Comparison of ENCODE assay signal across 13 cellular contexts in the genomic region with DNA sequence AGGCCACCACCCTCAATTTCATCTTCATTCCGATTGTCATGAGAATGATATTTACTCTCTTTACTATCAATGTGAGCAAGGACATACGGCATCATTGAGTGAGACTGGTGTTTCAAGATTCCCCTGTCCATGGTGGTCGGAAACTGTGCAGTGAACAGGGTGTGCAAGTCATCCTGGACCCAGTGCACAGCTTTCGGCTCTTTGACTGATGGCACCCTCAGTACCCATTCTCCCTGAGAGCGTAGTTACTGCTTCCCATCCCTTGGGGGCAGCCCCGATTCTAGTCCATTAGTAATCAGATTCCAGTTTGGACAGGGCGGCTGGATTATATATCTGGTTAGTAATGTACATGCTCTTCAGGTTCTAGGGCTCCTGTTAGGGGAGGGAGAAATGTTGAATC.
DNase-seq lines count a peak whose midpoint lies in the region; ATAC-seq, FAIRE-seq and TF ChIP-seq lines count a peak whose summit lies in the region.
"Had no signal": no experiment of that assay in that cellular context is flagged by ENCODE, and none has a peak within 500 bp of the region (broad histone marks: within the 10 kb centered on the region; RNA-seq: fewer than 3 reads in every experiment).

No MANE protein-coding gene starts in this region.

- H3K4me1 ChIP-seq in A673 (ENCODE audit: insufficient read depth, low read length, poor library complexity, severe bottlenecking) (no peaks in the 10 kb centered on the region), DND-41 (ENCODE audit: insufficient read depth, low read length) (no peaks in the 10 kb centered on the region), K562 (replicated peaks in 1 of 2; ENCODE audit: control insufficient read depth in 2 of 2, insufficient read depth in 2 of 2, low read length in 2 of 2) (peaks cover 0 to 4% of the 10 kb centered on the region in 2 experiments; a peak in 1 of 5 replicates)

- H4K20me1 ChIP-seq in DND-41 (ENCODE audit: insufficient read depth, low read length) (no peaks in the 10 kb centered on the region), K562 (replicated peaks; ENCODE audit: control insufficient read depth, insufficient read depth, low read length) (no peaks in the 10 kb centered on the region)
- H4K20me1 ChIP-seq: BLaER1 treated with 17β-estradiol and CSF1 and Interleukin-3, amounts not matched to agents 10 nM and 100 nM had no signal

- H3K9me1 ChIP-seq in K562 (ENCODE audit: control insufficient read depth, insufficient read depth, low read length) = no peaks in the 10 kb centered on the region

- no peaks in the 10 kb centered on the region for H3K27me3 ChIP-seq in A673 (replicated peaks; ENCODE audit: insufficient read depth, low read depth, low read length, poor library complexity)
- no peaks in the 10 kb centered on the region for H3K27me3 ChIP-seq in DND-41 (ENCODE audit: insufficient read depth, low read length, poor library complexity)
- peaks cover 31 to 37% of the 10 kb centered on the region in 2 experiments for H3K27me3 ChIP-seq in K562 (ENCODE audit: control insufficient read depth in 2 of 2, insufficient read depth in 2 of 2, low read length in 2 of 2)
- H3K27me3 ChIP-seq: BLaER1 treated with 17β-estradiol and CSF1 and Interleukin-3, amounts not matched to agents 10 nM and 100 nM had no signal

- no peak overlapping the region for H3K9ac ChIP-seq in DND-41 (ENCODE audit: low read depth, low read length)
- no peak overlapping the region for H3K9ac ChIP-seq in K562 (ENCODE audit: insufficient read depth in 1 of 2, low read depth in 2 of 2, low read length in 2 of 2)
- H3K9ac ChIP-seq: BLaER1 treated with 17β-estradiol and CSF1 and Interleukin-3, amounts not matched to agents 10 nM and 100 nM had no signal

- no peak overlapping the region for H3K4me3 ChIP-seq in A673 (ENCODE audit: low read depth, low read length, poor library complexity, severe bottlenecking)
- H3K4me3 ChIP-seq in DND-41 (ENCODE audit: low read depth in 1 of 2, low read length in 2 of 2) = no peak overlapping the region
- no peak overlapping the region for H3K4me3 ChIP-seq in K562
- H3K4me3 ChIP-seq: BLaER1 treated with 17β-estradiol and CSF1 and Interleukin-3, amounts not matched to agents 10 nM and 100 nM; lung; skin epidermis had no signal

- no peak for FAIRE-seq in K562 (lab: Jason Lieb, UNC)

- H2AFZ ChIP-seq in DND-41 (ENCODE audit: low read depth, low read length) = no peak overlapping the region
- no peak overlapping the region for H2AFZ ChIP-seq in K562 (ENCODE audit: low read depth, low read length)

- no peak for TF ChIP-seq EP300 in K562 (IDR thresholded peaks at IDR 0.05; ENCODE audit: low read length)

- H3K4me2 ChIP-seq in DND-41 (ENCODE audit: insufficient read depth, low read length) = no peak overlapping the region
- no peak overlapping the region for H3K4me2 ChIP-seq in K562 (ENCODE audit: insufficient read depth, low read length)

- H3K36me3 ChIP-seq in A673 (ENCODE audit: insufficient read depth, low read length, poor library complexity, severe bottlenecking) (no peaks in the 10 kb centered on the region), DND-41 (ENCODE audit: insufficient read depth, low read length) (no peaks in the 10 kb centered on the region), K562 (ENCODE audit: control insufficient read depth, insufficient read depth, low read length) (no peaks in the 10 kb centered on the region)
- H3K36me3 ChIP-seq: BLaER1 treated with 17β-estradiol and CSF1 and Interleukin-3, amounts not matched to agents 10 nM and 100 nM had no signal

- 5% methylated on average over 7 of the region's 7 CpGs for WGBS in K562 (ENCODE audit: insufficient coverage, low coverage, missing lambda C conversion rate)

- peak; percentile 29 for DNase-seq in A673 (ENCODE audit: low spot score)
- DNase-seq in DND-41 = no peak
- peak; percentile 34 for DNase-seq in NAMALWA (ENCODE audit: low spot score)
- DNase-seq in K562 (ENCODE audit: extremely low read depth in 1 of 4, low spot score in 3 of 4) = no peak
- DNase-seq in C1 segment of cervical spinal cord (lab: John Stamatoyannopoulos, UW) = no peak
- no peak for DNase-seq in activated gamma-delta T cell (lab: John Stamatoyannopoulos, UW)
- DNase-seq: activated CD8-positive, alpha-beta memory T cell treated with anti-CD3 and anti-CD28 coated beads, Interleukin-2, amount 50 U/mL, for 48 hours; NCI-H2029 had no signal

- TF ChIP-seq RAD21 in K562 (CRISPR knock-in tag; conservative IDR thresholded peaks at IDR 0.05 in 1 of 2, IDR thresholded peaks at IDR 0.05 in 1 of 2) = peak in 1 of 2 experiments; percentile 45; a peak in 2 of 4 replicates

- ATAC-seq in DND-41 (ENCODE audit: insufficient read depth, low read depth) (no peak; the same call in 2 of the 3 replicates), K562 (peak; percentile 79), GM21717 (IDR thresholded peaks at IDR 0.05; ENCODE audit: unreplicated experiment) (no peak), HG03135 (IDR thresholded peaks at IDR 0.05; ENCODE audit: unreplicated experiment) (no peak)

- in situ Hi-C loops in K562 (cut with MboI) = no loop called here

- intact Hi-C loops in A673 (cut with micrococcal nuclease; ENCODE audit: unreplicated experiment) (no loop called here), K562 (cut with micrococcal nuclease) (no loop called here)

- TF ChIP-seq CTCF in A673 (conservative IDR thresholded peaks at IDR 0.05; ENCODE audit: low read depth, low read length) (0 out of 2 replicates have a peak, but pooled peaks have one; percentile 25), DND-41 (IDR thresholded peaks at IDR 0.05; ENCODE audit: borderline replicate concordance, extremely low read depth, low read length, poor library complexity, severe bottlenecking) (peak; percentile 17), K562 (IDR thresholded peaks at IDR 0.05 in 2 of 3, conservative IDR thresholded peaks at IDR 0.05 in 1 of 3; ENCODE audit: insufficient read depth in 2 of 3, low read depth in 1 of 3, low read length in 3 of 3) (0 out of 6 replicates have a peak, but pooled peaks of 2 of the 3 experiments have one; percentile 12 to 18)

- no peak for TF ChIP-seq POLR2A in K562 (conservative IDR thresholded peaks at IDR 0.05)

- CTCF ChIA-PET in A673 (lab: Charles Lee) (no interaction called here), K562 (lab: Yijun Ruan, JAX; ENCODE audit: low intra/inter-chr PET ratio) (no interaction called here)

- H3K79me2 ChIP-seq in DND-41 (ENCODE audit: insufficient read depth, low read length) (no peaks in the 10 kb centered on the region), K562 (ENCODE audit: control insufficient read depth, insufficient read depth, low read length) (no peaks in the 10 kb centered on the region)

- H3K9me3 ChIP-seq in A673 (ENCODE audit: low read depth, low read length, poor library complexity, severe bottlenecking) (no peaks in the 10 kb centered on the region), DND-41 (ENCODE audit: insufficient read depth, low read length, severe bottlenecking) (no peaks in the 10 kb centered on the region), K562 (replicated peaks; ENCODE audit: control insufficient read depth, insufficient read depth, low read depth, low read length) (no peaks in the 10 kb centered on the region)

- no peak overlapping the region for H3K27ac ChIP-seq in A673 (ENCODE audit: low read depth, low read length, poor library complexity, severe bottlenecking)
- no peak overlapping the region for H3K27ac ChIP-seq in DND-41 (ENCODE audit: low read length)
- H3K27ac ChIP-seq in K562 (ENCODE audit: extremely low read depth, low read depth, low read length) = no peak overlapping the region
- H3K27ac ChIP-seq: BLaER1 treated with 17β-estradiol and CSF1 and Interleukin-3, amounts not matched to agents 10 nM and 100 nM; skin epidermis had no signal

- POLR2A ChIA-PET in A673 (lab: Charles Lee; ENCODE audit: low non-redundant PET) = no interaction called here
- POLR2A ChIA-PET in K562 (lab: Yijun Ruan, JAX) = no interaction called here

- BruUV-seq in A673 (replicated peaks; lab: Mats Ljungman, UMichigan) (no TSS peak), K562 (replicated peaks; lab: Mats Ljungman, UMichigan) (no TSS peak)

TF ChIP-seq in K562, 482 proteins besides CTCF, POLR2A, EP300 and RAD21:
- TF ChIP-seq, protein P1, sequence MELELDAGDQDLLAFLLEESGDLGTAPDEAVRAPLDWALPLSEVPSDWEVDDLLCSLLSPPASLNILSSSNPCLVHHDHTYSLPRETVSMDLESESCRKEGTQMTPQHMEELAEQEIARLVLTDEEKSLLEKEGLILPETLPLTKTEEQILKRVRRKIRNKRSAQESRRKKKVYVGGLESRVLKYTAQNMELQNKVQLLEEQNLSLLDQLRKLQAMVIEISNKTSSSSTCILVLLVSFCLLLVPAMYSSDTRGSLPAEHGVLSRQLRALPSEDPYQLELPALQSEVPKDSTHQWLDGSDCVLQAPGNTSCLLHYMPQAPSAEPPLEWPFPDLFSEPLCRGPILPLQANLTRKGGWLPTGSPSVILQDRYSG (tag; conservative IDR thresholded peaks at IDR 0.05; ENCODE audit: low read depth) = no peak

Comparison
In these comparisons a context has a peak if more than half of its experiments do, and no peak if none do; other contexts are left out.
1. DNase-seq: peak in A673 (single experiment) and NAMALWA (single experiment); none in DND-41 (single experiment), K562 (0 of 4), C1 segment of cervical spinal cord (0 of 14) and activated gamma-delta T cell (single experiment).
2. Peak in every context shown above with its lines, with median percentiles within 50 percentile points of each other: CTCF ChIP-seq.